Comparison of ENCODE assay signal across 20 cellular contexts in the genomic region with DNA sequence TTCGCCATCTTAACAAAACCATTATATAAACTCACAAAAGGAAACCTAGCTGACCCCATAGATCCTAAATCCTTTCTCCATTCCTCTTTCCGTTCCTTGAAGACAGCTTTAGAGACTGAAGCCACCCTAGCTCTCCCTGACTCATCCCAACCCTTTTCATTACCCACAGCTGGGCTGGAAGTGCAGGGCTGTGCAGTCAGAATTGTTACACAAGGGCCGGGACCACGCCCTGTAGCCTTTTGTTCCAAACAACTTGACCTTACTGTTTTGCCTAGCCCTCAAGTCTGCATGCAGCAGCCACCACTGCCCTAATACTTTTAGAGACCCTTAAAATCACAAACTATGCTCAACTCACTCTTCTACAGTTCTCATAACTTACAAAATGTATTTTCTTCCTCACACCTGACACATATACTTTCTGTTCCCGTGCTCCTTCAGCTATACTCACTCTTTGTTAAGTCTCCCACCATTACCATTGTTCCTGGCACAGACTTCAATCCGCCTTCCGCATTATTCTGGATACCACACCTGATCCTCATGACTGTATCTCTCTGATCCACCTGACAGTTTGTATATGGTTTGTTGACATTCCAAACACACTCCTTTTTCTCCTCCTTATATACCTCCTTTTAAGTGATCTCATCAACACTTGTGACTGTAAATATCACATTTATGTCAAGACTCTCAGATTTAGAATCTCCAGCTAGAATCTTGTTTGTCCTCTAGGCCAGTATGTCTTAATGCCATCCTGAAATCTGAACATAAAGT.
DNase-seq lines count a peak whose midpoint lies in the region; ATAC-seq and TF ChIP-seq lines count a peak whose summit lies in the region.
"Had no signal": no experiment of that assay in that cellular context is flagged by ENCODE, and none has a peak within 500 bp of the region (broad histone marks: within the 10 kb centered on the region; RNA-seq: fewer than 3 reads in every experiment).

No MANE protein-coding gene starts in this region.

- H4K20me1 ChIP-seq in PC-3 (ENCODE audit: low read length), result no peaks in the 10 kb centered on the region

- H3K9ac ChIP-seq in PC-3 (ENCODE audit: low read length), result no peak overlapping the region

- CTCF ChIA-PET in PC-3 (lab: Charles Lee), result no interaction called here

- intact Hi-C loops in PC-3 (cut with micrococcal nuclease), result no loop called here

- no peak overlapping the region for H3K4me2 ChIP-seq in PC-3 (ENCODE audit: low read length)

- no TSS peak for BruUV-seq in PC-3 (replicated peaks; lab: Mats Ljungman, UMichigan)

- H3K9me3 ChIP-seq in PC-3 (ENCODE audit: low read length), result no peaks in the 10 kb centered on the region
- H3K9me3 ChIP-seq: BE2C, right lobe of liver had no signal

- H2AFZ ChIP-seq in PC-3 (ENCODE audit: low read length), result no peak overlapping the region

- H3K4me3 ChIP-seq in PC-3 (ENCODE audit: low read length), result no peak overlapping the region
- H3K4me3 ChIP-seq: coronary artery, right lobe of liver had no signal

- POLR2A ChIA-PET in PC-3 (lab: Charles Lee; ENCODE audit: unreplicated experiment), result no interaction called here

- H3K9me2 ChIP-seq in PC-3 (replicated peaks; ENCODE audit: low read length), result no peaks in the 10 kb centered on the region

- no peaks in the 10 kb centered on the region for H3K79me2 ChIP-seq in PC-3 (ENCODE audit: low read length)

- H3K27ac ChIP-seq in PC-3 (ENCODE audit: low read length), result no peak overlapping the region
- H3K27ac ChIP-seq: coronary artery, right lobe of liver, WERI-Rb-1 had no signal

- H3F3A ChIP-seq in PC-3 (ENCODE audit: low read length, unreplicated experiment), result no peaks in the 10 kb centered on the region

- TF ChIP-seq CTCF in PC-3 (conservative IDR thresholded peaks at IDR 0.05; ENCODE audit: low read depth, low read length), result no peak

- no peaks in the 10 kb centered on the region for H3K27me3 ChIP-seq in PC-3 (ENCODE audit: low read length)
- H3K27me3 ChIP-seq: BE2C, right lobe of liver had no signal

- no peaks in the 10 kb centered on the region for H3K36me3 ChIP-seq in PC-3 (ENCODE audit: low read depth, low read length)
- H3K36me3 ChIP-seq: BE2C, right lobe of liver, WERI-Rb-1 had no signal

- H3K4me1 ChIP-seq in PC-3 (ENCODE audit: insufficient read depth, low read length), result no peaks in the 10 kb centered on the region
- H3K4me1 ChIP-seq: BE2C, right lobe of liver had no signal

- ATAC-seq in PC-3 (no peak), HG03159 (IDR thresholded peaks at IDR 0.05; ENCODE audit: unreplicated experiment) (no peak), GM21786 (IDR thresholded peaks at IDR 0.05; ENCODE audit: unreplicated experiment) (no peak)
- ATAC-seq: right lobe of liver had no signal

- DNase-seq in ELR (ENCODE audit: low read depth) (peak; percentile 37), PC-3 (peak; percentile 9), fibroblast of gingiva (ENCODE audit: low read depth) (peak; percentile 80), renal cortical epithelial cell (ENCODE audit: low read depth) (peak; percentile 26), NCI-H1105 treated with DMSO at 0.1 percent for 48 hours (lab: John Stamatoyannopoulos, UW) (no peak), NCI-H2081 (lab: John Stamatoyannopoulos, UW) (no peak)
- DNase-seq: amygdala; BE2C; erythroblast; hypothalamus; NCI-H774; nucleus accumbens; right lobe of liver; stimulated activated CD4-positive, alpha-beta T cell treated with anti-CD3 and anti-CD28 coated beads, Interleukin-2, amount 100 ng/mL, for 48 hours; stimulated activated CD8-positive, alpha-beta memory T cell treated with anti-CD3 and anti-CD28 coated beads, Interleukin-4, amount 100 ng/mL, for 48 hours; T-helper 1 cell; WERI-Rb-1 had no signal

Comparison
In these comparisons a context has a peak if more than half of its experiments do, and no peak if none do; other contexts are left out.
1. DNase-seq: peak in ELR (single experiment), PC-3 (single experiment), fibroblast of gingiva (single experiment) and renal cortical epithelial cell (single experiment); none in NCI-H1105 treated with DMSO at 0.1 percent for 48 hours (single experiment) and NCI-H2081 (0 of 2).